In genomic region chr16:4518281-4518680, GRCh38 we compare ENCODE assay signal across 27 cellular contexts. TPM values are rescaled to one million over a fixed set of nuclear protein-coding genes. Genes with fewer than 3 reads are reported as not detected.
DNase-seq lines count a peak whose midpoint lies in the region; ATAC-seq and TF ChIP-seq lines count a peak whose summit lies in the region.
"Had no signal": no experiment of that assay in that cellular context is flagged by ENCODE, and none has a peak within 500 bp of the region (broad histone marks: within the 10 kb centered on the region; RNA-seq: fewer than 3 reads in every experiment).

No MANE protein-coding gene starts in this region.

- H3K9me3 Mint-ChIP-seq in activated naive CD8-positive, alpha-beta T cell treated with anti-CD3 and anti-CD28 coated beads, Interleukin-2, amount 10 ng/mL, durations not matched to agents 7 days and 5 days = no peaks in the 10 kb centered on the region
- no peaks in the 10 kb centered on the region for H3K9me3 Mint-ChIP-seq in activated naive CD8-positive, alpha-beta T cell treated with anti-CD3 and anti-CD28 coated beads for 36 hours
- H3K9me3 Mint-ChIP-seq in endodermal cell = no peaks in the 10 kb centered on the region
- H3K9me3 Mint-ChIP-seq: activated naive CD4-positive, alpha-beta T cell treated with anti-CD3 and anti-CD28 coated beads, Interleukin-2, amount 50 U/mL, for 72 hours; mesothelial cell of epicardium; nephron had no signal

- H3K4me1 Mint-ChIP-seq in activated naive CD8-positive, alpha-beta T cell treated with anti-CD3 and anti-CD28 coated beads, Interleukin-2, amount 10 ng/mL, durations not matched to agents 7 days and 5 days = peaks cover 42% of the 10 kb centered on the region
- H3K4me1 Mint-ChIP-seq in activated naive CD8-positive, alpha-beta T cell treated with anti-CD3 and anti-CD28 coated beads for 36 hours = peaks cover 28% of the 10 kb centered on the region
- no peaks in the 10 kb centered on the region for H3K4me1 Mint-ChIP-seq in endodermal cell

- H3K9me3 ChIP-seq in Panc1 (ENCODE audit: control insufficient read depth, insufficient read depth, low read depth, low read length) = no peaks in the 10 kb centered on the region
- H3K9me3 ChIP-seq in endodermal cell (ENCODE audit: control insufficient read depth, low read length) = no peaks in the 10 kb centered on the region
- H3K9me3 ChIP-seq in aorta (ENCODE audit: control insufficient read depth, low read length) = no peaks in the 10 kb centered on the region
- H3K9me3 ChIP-seq: BE2C, left lung, stomach, tibial artery had no signal

- no peak overlapping the region for H3K9ac ChIP-seq in endodermal cell (ENCODE audit: extremely low read depth, low read length, poor library complexity, severe bottlenecking)
- H3K9ac ChIP-seq: KMS-11 had no signal

- no peak for ATAC-seq in activated naive CD8-positive, alpha-beta T cell treated with anti-CD3 and anti-CD28 coated beads, Interleukin-2, amount 10 ng/mL, durations not matched to agents 7 days and 5 days (ENCODE audit: low read depth)
- ATAC-seq in Panc1 (peak; percentile 14; the same call in 1 of the 2 replicates), aorta (ENCODE audit: low FRiP score) (no peak)

- in situ Hi-C loops in Panc1 (cut with HindIII; ENCODE audit: low pct_unique_long_range_greater_than_20kb, low sequenced_read_pairs) = no loop called here

- 94% methylated on average over 6 of the region's 6 CpGs; no CpG with 5 or more reads in 1 of the 2 experiments for WGBS in endodermal cell (ENCODE audit: insufficient coverage in 1 of 2, insufficient read length in 1 of 2), 2 experiments
- 91 to 93% methylated on average over 6 of the region's 6 CpGs for WGBS in aorta, 2 donors

- H3K4me1 ChIP-seq in Panc1 (ENCODE audit: control insufficient read depth, insufficient read depth, low read length) (no peaks in the 10 kb centered on the region), endodermal cell (ENCODE audit: control insufficient read depth, insufficient read depth, low read length) (no peaks in the 10 kb centered on the region), aorta (ENCODE audit: control insufficient read depth in 1 of 2, insufficient read depth in 2 of 2, low read length in 2 of 2) (no peaks in the 10 kb centered on the region)

- intact Hi-C loops in Panc1 (cut with micrococcal nuclease; ENCODE audit: unreplicated experiment) = loop anchor here (5.0 kb wide), 1 partner anchor 69 kb away; no protein-coding TSS in a partner anchor
- intact Hi-C loops in aorta (cut with DNase I) = no loop called here

- no peak for TF ChIP-seq CTCF in Panc1 (IDR thresholded peaks at IDR 0.05)
- TF ChIP-seq CTCF in endodermal cell (conservative IDR thresholded peaks at IDR 0.05) = no peak

- H3K36me3 ChIP-seq in Panc1 (ENCODE audit: control insufficient read depth, insufficient read depth, low read length) (no peaks in the 10 kb centered on the region), endodermal cell (ENCODE audit: control insufficient read depth, insufficient read depth, low read length) (no peaks in the 10 kb centered on the region), aorta (ENCODE audit: control insufficient read depth in 1 of 2, insufficient read depth in 2 of 2, low read length in 1 of 2) (no peaks in the 10 kb centered on the region)
- H3K36me3 ChIP-seq: BE2C had no signal

- DNase-seq in activated naive CD8-positive, alpha-beta T cell treated with anti-CD3 and anti-CD28 coated beads, Interleukin-2, amount 10 ng/mL, durations not matched to agents 7 days and 5 days = no peak
- no peak for DNase-seq in activated naive CD8-positive, alpha-beta T cell treated with anti-CD3 and anti-CD28 coated beads for 36 hours
- DNase-seq in Panc1 (ENCODE audit: low read depth, low spot score) = no peak
- no peak for DNase-seq in endodermal cell
- DNase-seq in aorta = peak; percentile 30 to 69
- no peak for DNase-seq in GM03348 (ENCODE audit: low spot score)
- DNase-seq in SIG-M5 (lab: John Stamatoyannopoulos, UW) = no peak
- DNase-seq: activated CD4-positive, alpha-beta T cell treated with anti-CD3 and anti-CD28 coated beads for 4 hours; activated CD8-positive, alpha-beta memory T cell treated with anti-CD3 and anti-CD28 coated beads, Interleukin-2, amount 50 U/mL, for 4 hours; central memory CD4-positive, alpha-beta T cell; left lung; NCI-H2081 treated with DMSO at 0.1 percent for 48 hours; stomach; tibial artery had no signal

- H3K27ac ChIP-seq in Panc1 (ENCODE audit: low read length) (no peak overlapping the region), endodermal cell (ENCODE audit: low read depth, low read length) (no peak overlapping the region), aorta (ENCODE audit: low read depth in 1 of 2, low read length in 2 of 2) (no peak overlapping the region)
- H3K27ac ChIP-seq: KMS-11, left lung, RWPE1, SK-N-MC, skin epidermis, stomach, tibial artery had no signal

- H3K27me3 ChIP-seq in Panc1 (ENCODE audit: control insufficient read depth, insufficient read depth, low read length) (no peaks in the 10 kb centered on the region), endodermal cell (ENCODE audit: control insufficient read depth, insufficient read depth, low read length, poor library complexity, severe bottlenecking) (no peaks in the 10 kb centered on the region), aorta (ENCODE audit: control insufficient read depth in 1 of 2, insufficient read depth in 2 of 2, low read length in 1 of 2) (no peaks in the 10 kb centered on the region)
- H3K27me3 ChIP-seq: BE2C, left lung, stomach, tibial artery had no signal

- no peaks in the 10 kb centered on the region for H3K27me3 Mint-ChIP-seq in activated naive CD8-positive, alpha-beta T cell treated with anti-CD3 and anti-CD28 coated beads, Interleukin-2, amount 10 ng/mL, durations not matched to agents 7 days and 5 days
- H3K27me3 Mint-ChIP-seq in activated naive CD8-positive, alpha-beta T cell treated with anti-CD3 and anti-CD28 coated beads for 36 hours = no peaks in the 10 kb centered on the region
- H3K27me3 Mint-ChIP-seq in endodermal cell (ENCODE audit: insufficient read depth) = no peaks in the 10 kb centered on the region

- CTCF ChIA-PET in Panc1 (lab: Charles Lee) = no interaction called here

- POLR2A ChIA-PET in activated naive CD8-positive, alpha-beta T cell treated with anti-CD3 and anti-CD28 coated beads, Interleukin-2, amount 10 ng/mL, durations not matched to agents 7 days and 5 days (lab: Charles Lee) = no interaction called here
- POLR2A ChIA-PET in Panc1 (lab: Charles Lee) = no interaction called here

- H3K36me3 Mint-ChIP-seq in activated naive CD8-positive, alpha-beta T cell treated with anti-CD3 and anti-CD28 coated beads, Interleukin-2, amount 10 ng/mL, durations not matched to agents 7 days and 5 days = peaks cover 10% of the 10 kb centered on the region
- H3K36me3 Mint-ChIP-seq in activated naive CD8-positive, alpha-beta T cell treated with anti-CD3 and anti-CD28 coated beads for 36 hours = peaks cover 17% of the 10 kb centered on the region
- H3K36me3 Mint-ChIP-seq in endodermal cell (ENCODE audit: low read depth) = peaks cover under 1% of the 10 kb centered on the region
- H3K36me3 Mint-ChIP-seq: activated naive CD4-positive, alpha-beta T cell treated with anti-CD3 and anti-CD28 coated beads, Interleukin-2, amount 50 U/mL, for 72 hours; mesothelial cell of epicardium had no signal

- no peak overlapping the region for H3K4me3 Mint-ChIP-seq in activated naive CD8-positive, alpha-beta T cell treated with anti-CD3 and anti-CD28 coated beads, Interleukin-2, amount 10 ng/mL, durations not matched to agents 7 days and 5 days
- no peak overlapping the region for H3K4me3 Mint-ChIP-seq in activated naive CD8-positive, alpha-beta T cell treated with anti-CD3 and anti-CD28 coated beads for 36 hours
- no peak overlapping the region for H3K4me3 Mint-ChIP-seq in endodermal cell
- H3K4me3 Mint-ChIP-seq: mesothelial cell of epicardium, nephron had no signal

- BruUV-seq in Panc1 (replicated peaks; lab: Mats Ljungman, UMichigan) = no TSS peak

- H3K27ac Mint-ChIP-seq in activated naive CD8-positive, alpha-beta T cell treated with anti-CD3 and anti-CD28 coated beads, Interleukin-2, amount 10 ng/mL, durations not matched to agents 7 days and 5 days = peak overlapping the region; percentile 80
- H3K27ac Mint-ChIP-seq in activated naive CD8-positive, alpha-beta T cell treated with anti-CD3 and anti-CD28 coated beads for 36 hours = no peak overlapping the region
- H3K27ac Mint-ChIP-seq in endodermal cell = peak overlapping the region; percentile 49
- H3K27ac Mint-ChIP-seq: mesothelial cell of epicardium, nephron had no signal

- H3K4me3 ChIP-seq in Panc1 (ENCODE audit: low read depth in 2 of 2, low read length in 2 of 2) (no peak overlapping the region), endodermal cell (ENCODE audit: low read length) (no peak overlapping the region), aorta (ENCODE audit: low read length in 2 of 2) (no peak overlapping the region)
- H3K4me3 ChIP-seq: left lung, SK-N-MC, skin epidermis, stomach, tibial artery had no signal

RNA-seq across cellular contexts. Expression of gene CDIP1, which starts 20.3 kb away (rescaled TPM):
- total RNA-seq in activated naive CD8-positive, alpha-beta T cell treated with anti-CD3 and anti-CD28 coated beads, Interleukin-2, amount 10 ng/mL, durations not matched to agents 7 days and 5 days = 10 to 100 TPM; 36.3 to 42.1 TPM
- total RNA-seq in activated naive CD8-positive, alpha-beta T cell treated with anti-CD3 and anti-CD28 coated beads for 36 hours = 10 to 100 TPM; 33.0 to 33.3 TPM
- 26.8 TPM for total RNA-seq in Panc1 (2021; ENCODE audit: unreplicated experiment)
- polyA plus RNA-seq in Panc1 (2012; ENCODE audit: insufficient read length) = 32.9 TPM
- 10 to 100 TPM; 41.8 to 64.4 TPM for total RNA-seq in endodermal cell
- 41.6 TPM for polyA plus RNA-seq in endodermal cell (2013, experiment 1 of 2)
- 36.6 TPM for polyA plus RNA-seq in endodermal cell (2013, experiment 2 of 2)
- total RNA-seq in aorta = 10 to 100 TPM; 23.6 to 34.7 TPM
- 10 to 100 TPM; 12.5 to 18.4 TPM for polyA plus RNA-seq in aorta

RNA-seq across cellular contexts. Expression of gene C16orf96, which starts 37.9 kb away (rescaled TPM):
- total RNA-seq in activated naive CD8-positive, alpha-beta T cell treated with anti-CD3 and anti-CD28 coated beads, Interleukin-2, amount 10 ng/mL, durations not matched to agents 7 days and 5 days = under 1 TPM; 0.08 to 0.17 TPM
- under 1 TPM; 0.08 to 0.20 TPM for total RNA-seq in activated naive CD8-positive, alpha-beta T cell treated with anti-CD3 and anti-CD28 coated beads for 36 hours
- total RNA-seq in Panc1 (2021; ENCODE audit: unreplicated experiment) (0.15 TPM), endodermal cell (1 to 10 TPM; 1.5 to 1.6 TPM), aorta (under 1 TPM; 0.13 to 0.24 TPM)
- 0.07 TPM for polyA plus RNA-seq in Panc1 (2012; ENCODE audit: insufficient read length)
- 0.57 TPM for polyA plus RNA-seq in endodermal cell (2013, experiment 1 of 2)
- polyA plus RNA-seq in endodermal cell (2013, experiment 2 of 2) = 0.70 TPM
- not detected for polyA plus RNA-seq in aorta
- total RNA-seq: Calu3, Daoy, dermis blood vessel endothelial cell, endothelial cell of umbilical vein, glomerular endothelial cell had no signal
- polyA plus RNA-seq: endothelial cell of umbilical vein, stomach had no signal

RNA-seq across cellular contexts. Expression of gene HMOX2, which starts 42.1 kb away (rescaled TPM):
- total RNA-seq in activated naive CD8-positive, alpha-beta T cell treated with anti-CD3 and anti-CD28 coated beads, Interleukin-2, amount 10 ng/mL, durations not matched to agents 7 days and 5 days = 10 to 100 TPM; 84.5 to 86.9 TPM
- 10 to 100 TPM; 84.4 to 88.4 TPM for total RNA-seq in activated naive CD8-positive, alpha-beta T cell treated with anti-CD3 and anti-CD28 coated beads for 36 hours
- total RNA-seq in Panc1 (2021; ENCODE audit: unreplicated experiment) (72.6 TPM), endodermal cell (10 to 100 TPM; 26.3 to 27.7 TPM), aorta (10 to 100 TPM; 25.1 to 28.6 TPM)
- polyA plus RNA-seq in Panc1 (2012; ENCODE audit: insufficient read length) = 114 TPM
- 19.0 TPM for polyA plus RNA-seq in endodermal cell (2013, experiment 1 of 2)
- 18.3 TPM for polyA plus RNA-seq in endodermal cell (2013, experiment 2 of 2)
- 10 to 100 TPM; 24.3 to 33.6 TPM for polyA plus RNA-seq in aorta

RNA-seq across cellular contexts. Expression of gene NMRAL1, which starts 43.9 kb away (rescaled TPM):
- total RNA-seq in activated naive CD8-positive, alpha-beta T cell treated with anti-CD3 and anti-CD28 coated beads, Interleukin-2, amount 10 ng/mL, durations not matched to agents 7 days and 5 days = 10 to 100 TPM; 64.5 to 64.6 TPM
- 10 to 100 TPM; 62.5 to 64.4 TPM for total RNA-seq in activated naive CD8-positive, alpha-beta T cell treated with anti-CD3 and anti-CD28 coated beads for 36 hours
- total RNA-seq in Panc1 (2021; ENCODE audit: unreplicated experiment) = 109 TPM
- 169 TPM for polyA plus RNA-seq in Panc1 (2012; ENCODE audit: insufficient read length)
- total RNA-seq in endodermal cell = 10 to 100 TPM; 56.9 to 75.2 TPM
- 20.8 TPM for polyA plus RNA-seq in endodermal cell (2013, experiment 1 of 2)
- 22.4 TPM for polyA plus RNA-seq in endodermal cell (2013, experiment 2 of 2)
- 10 to 100 TPM; 23.5 to 28.9 TPM for total RNA-seq in aorta
- polyA plus RNA-seq in aorta = 10 to 100 TPM; 28.2 to 69.1 TPM

Comparison
In these comparisons a context has a peak if more than half of its experiments do, and no peak if none do; other contexts are left out.
1. DNase-seq: peak in aorta (2 of 2); none in activated naive CD8-positive, alpha-beta T cell treated with anti-CD3 and anti-CD28 coated beads, Interleukin-2, amount 10 ng/mL, durations not matched to agents 7 days and 5 days (single experiment), activated naive CD8-positive, alpha-beta T cell treated with anti-CD3 and anti-CD28 coated beads for 36 hours (single experiment), Panc1 (single experiment), endodermal cell (single experiment), GM03348 (single experiment) and SIG-M5 (single experiment).